ENCODE assay signal across 28 cellular contexts in genomic region chr12:92381856-92382255, GRCh38.
"Had no signal": no experiment of that assay in that cellular context is flagged by ENCODE, and none has a peak within 500 bp of the region (broad histone marks: within the 10 kb centered on the region; RNA-seq: fewer than 3 reads in every experiment).

No MANE protein-coding gene starts in this region.

- H3K4me1 ChIP-seq: suprapubic skin, testis, thyroid gland, tibial artery, transverse colon, upper lobe of left lung, upper lobe of right lung, uterus, vagina had no signal

- H3K4me3 Mint-ChIP-seq: stimulated activated effector memory CD8-positive, alpha-beta T cell treated with anti-CD3 and anti-CD28 coated beads, Interleukin-12 subunit alpha, Interleukin-12 subunit beta, amount 100 ng/mL, for 72 hours; stimulated activated naive B cell treated with anti-CD40 and anti-IgM and Interleukin-4, amounts not matched to agents 10 μg/mL and 1 μg/mL and 100 μg/mL, for 72 hours; stimulated activated naive CD8-positive, alpha-beta T cell treated with anti-CD3 and anti-CD28 coated beads, Interleukin-15, amount 100 ng/mL, for 72 hours; stimulated activated naive CD8-positive, alpha-beta T cell treated with anti-CD3 and anti-CD28 coated beads, Interleukin-15, Interleukin-2, amounts not matched to agents 100 ng/mL and 50 ng/mL, for 24 hours; type B pancreatic cell had no signal

- H3K27me3 Mint-ChIP-seq: stimulated activated naive B cell treated with anti-CD40 and anti-IgM and Interleukin-4, amounts not matched to agents 10 μg/mL and 1 μg/mL and 100 μg/mL, for 72 hours; stimulated activated naive CD8-positive, alpha-beta T cell treated with anti-CD3 and anti-CD28 coated beads, Interleukin-15, amount 100 ng/mL, for 72 hours; stimulated activated naive CD8-positive, alpha-beta T cell treated with anti-CD3 and anti-CD28 coated beads, Interleukin-15, Interleukin-2, amounts not matched to agents 100 ng/mL and 50 ng/mL, for 24 hours; type B pancreatic cell had no signal

- DNase-seq: stimulated activated CD4-positive, alpha-beta T cell treated with anti-CD3 and anti-CD28 coated beads, Interleukin-2, amount 100 ng/mL, for 48 hours; stimulated activated CD4-positive, alpha-beta T cell treated with anti-CD3 and anti-CD28 coated beads, Interleukin-4, amount 100 ng/mL, for 1 hour; stimulated activated CD4-positive, alpha-beta T cell treated with anti-CD3 and anti-CD28 coated beads, Interleukin-4, amount 100 ng/mL, for 24 hours; stimulated activated CD4-positive, alpha-beta T cell treated with anti-CD3 and anti-CD28 coated beads, Interleukin-4, amount 100 ng/mL, for 4 hours; stimulated activated CD8-positive, alpha-beta memory T cell treated with anti-CD3 and anti-CD28 coated beads, Interleukin-4, amount 100 ng/mL, for 48 hours; stimulated activated naive B cell treated with anti-CD40 and anti-IgM and Interleukin-4, amounts not matched to agents 10 μg/mL and 1 μg/mL and 100 μg/mL, for 72 hours; stimulated activated naive CD4-positive, alpha-beta T cell; stimulated activated naive CD4-positive, alpha-beta T cell treated with Interleukin-2 at 50 U/mL for 16 hours; stimulated activated naive CD8-positive, alpha-beta T cell treated with anti-CD3 and anti-CD28 coated beads, Interleukin-15, amount 100 ng/mL, for 72 hours; stimulated activated naive CD8-positive, alpha-beta T cell treated with anti-CD3 and anti-CD28 coated beads, Interleukin-15, Interleukin-2, amounts not matched to agents 100 U/mL and 50 U/mL, for 24 hours; stomach; substantia nigra; testis; thyroid gland; tibial artery; transverse colon; trophoblast cell; upper lobe of left lung; upper lobe of right lung; uterus had no signal

- FAIRE-seq: urothelium cell line had no signal

- ATAC-seq: stimulated activated effector memory CD8-positive, alpha-beta T cell treated with anti-CD3 and anti-CD28 coated beads, Interleukin-12 subunit alpha, Interleukin-12 subunit beta, amount 100 ng/mL, for 72 hours; stimulated activated naive B cell treated with anti-CD40 and anti-IgM and Interleukin-4, amounts not matched to agents 10 μg/mL and 1 μg/mL and 100 μg/mL, for 72 hours; stimulated activated naive CD8-positive, alpha-beta T cell treated with anti-CD3 and anti-CD28 coated beads, Interleukin-15, amount 100 ng/mL, for 72 hours; stimulated activated naive CD8-positive, alpha-beta T cell treated with anti-CD3 and anti-CD28 coated beads, Interleukin-15, Interleukin-2, amounts not matched to agents 100 U/mL and 50 U/mL, for 24 hours; upper lobe of right lung had no signal

- H3K4me1 Mint-ChIP-seq: stimulated activated effector memory CD8-positive, alpha-beta T cell treated with anti-CD3 and anti-CD28 coated beads, Interleukin-12 subunit alpha, Interleukin-12 subunit beta, amount 100 ng/mL, for 72 hours had no signal

- H3K27ac ChIP-seq: stomach, suprapubic skin, testis, thoracic aorta, thyroid gland, tibial artery, tibial nerve, transverse colon, upper lobe of left lung, upper lobe of right lung, uterus, vagina had no signal

- H3K4me3 ChIP-seq: stomach, suprapubic skin, testis, thoracic aorta, thyroid gland, tibial artery, tibial nerve, transverse colon, upper lobe of left lung, upper lobe of right lung, uterus, vagina had no signal

- H3K27me3 ChIP-seq: stomach, suprapubic skin, testis, thyroid gland, tibial artery, tibial nerve, transverse colon, upper lobe of left lung, upper lobe of right lung, uterus, vagina had no signal

- H3K27ac Mint-ChIP-seq: stimulated activated effector memory CD8-positive, alpha-beta T cell treated with anti-CD3 and anti-CD28 coated beads, Interleukin-12 subunit alpha, Interleukin-12 subunit beta, amount 100 ng/mL, for 72 hours; stimulated activated naive B cell treated with anti-CD40 and anti-IgM and Interleukin-4, amounts not matched to agents 10 μg/mL and 1 μg/mL and 100 μg/mL, for 72 hours; stimulated activated naive CD8-positive, alpha-beta T cell treated with anti-CD3 and anti-CD28 coated beads, Interleukin-15, amount 100 ng/mL, for 72 hours; stimulated activated naive CD8-positive, alpha-beta T cell treated with anti-CD3 and anti-CD28 coated beads, Interleukin-15, Interleukin-2, amounts not matched to agents 100 ng/mL and 50 ng/mL, for 24 hours; type B pancreatic cell had no signal

- H3K9me3 ChIP-seq: stomach, suprapubic skin, testis, thoracic aorta, thyroid gland, tibial nerve, transverse colon, upper lobe of left lung, upper lobe of right lung, uterus had no signal

- H3K9me3 Mint-ChIP-seq: stimulated activated effector memory CD8-positive, alpha-beta T cell treated with anti-CD3 and anti-CD28 coated beads, Interleukin-12 subunit alpha, Interleukin-12 subunit beta, amount 100 ng/mL, for 72 hours had no signal

- H3K36me3 Mint-ChIP-seq: stimulated activated effector memory CD8-positive, alpha-beta T cell treated with anti-CD3 and anti-CD28 coated beads, Interleukin-12 subunit alpha, Interleukin-12 subunit beta, amount 100 ng/mL, for 72 hours; stimulated activated naive B cell treated with anti-CD40 and anti-IgM and Interleukin-4, amounts not matched to agents 10 μg/mL and 1 μg/mL and 100 μg/mL, for 72 hours; type B pancreatic cell had no signal

- H3K36me3 ChIP-seq: stomach, suprapubic skin, thoracic aorta, thyroid gland, tibial artery, tibial nerve, transverse colon, upper lobe of left lung, upper lobe of right lung, uterus, vagina had no signal
